ENCODE assay signal across 10 cellular contexts in genomic region chr4:153448003-153448731, GRCh38. TPM values are rescaled to one million over a fixed set of nuclear protein-coding genes. Genes with fewer than 3 reads are reported as not detected.
DNase-seq lines count a peak whose midpoint lies in the region; ATAC-seq, FAIRE-seq and TF ChIP-seq lines count a peak whose summit lies in the region.
"Had no signal": no experiment of that assay in that cellular context is flagged by ENCODE, and none has a peak within 500 bp of the region (broad histone marks: within the 10 kb centered on the region; RNA-seq: fewer than 3 reads in every experiment).

No MANE protein-coding gene starts in this region.

- H3K27ac ChIP-seq in HepG2 (ENCODE audit: extremely low read length, insufficient read depth, low read length) (no peak overlapping the region), right lobe of liver (no peak overlapping the region), hepatocyte (peak overlapping the region; percentile 85)
- H3K27ac ChIP-seq: adrenal gland had no signal

- in situ Hi-C loops in HepG2 (cut with HindIII; ENCODE audit: extremely low pct_ligation_motif_present, low pct_unique_long_range_greater_than_20kb) = no loop called here

- H2AFZ ChIP-seq in HepG2 (ENCODE audit: low read length) (no peak overlapping the region), hepatocyte (no peak overlapping the region)

- CTCF ChIA-PET in HepG2 (lab: Yijun Ruan, JAX; ENCODE audit: low intra/inter-chr PET ratio, low total read pairs) = no interaction called here

- TF ChIP-seq CTCF in HepG2 (CRISPR knock-in tag; IDR thresholded peaks at IDR 0.05) = no peak
- TF ChIP-seq CTCF in right lobe of liver (IDR thresholded peaks at IDR 0.05) = no peak
- no peak for TF ChIP-seq CTCF in hepatocyte (IDR thresholded peaks at IDR 0.05; ENCODE audit: poor library complexity)

- no peaks in the 10 kb centered on the region for H3K9me3 ChIP-seq in HepG2 (ENCODE audit: low read length)
- H3K9me3 ChIP-seq in right lobe of liver = no peaks in the 10 kb centered on the region
- H3K9me3 ChIP-seq in hepatocyte (ENCODE audit: low read depth) = no peaks in the 10 kb centered on the region
- H3K9me3 ChIP-seq: adrenal gland had no signal

- H3K9me2 ChIP-seq in hepatocyte (replicated peaks; ENCODE audit: insufficient read depth) = no peaks in the 10 kb centered on the region

- FAIRE-seq in HepG2 (lab: Jason Lieb, UNC) = no peak

- no peaks in the 10 kb centered on the region for H4K20me1 ChIP-seq in HepG2 (ENCODE audit: insufficient read depth, low read length)
- H4K20me1 ChIP-seq in hepatocyte (ENCODE audit: insufficient read depth, poor library complexity, severe bottlenecking) = no peaks in the 10 kb centered on the region

- BruUV-seq in HepG2 (replicated peaks; lab: Mats Ljungman, UMichigan) = no TSS peak

- intact Hi-C loops in HepG2 (cut with micrococcal nuclease; ENCODE audit: unreplicated experiment) (no loop called here), right lobe of liver (cut with DNase I) (no loop called here)

- no peaks in the 10 kb centered on the region for H3K27me3 ChIP-seq in HepG2 (ENCODE audit: control insufficient read depth in 1 of 2, insufficient read depth in 2 of 2, low read length in 2 of 2)
- H3K27me3 ChIP-seq in right lobe of liver = no peaks in the 10 kb centered on the region
- no peaks in the 10 kb centered on the region for H3K27me3 ChIP-seq in hepatocyte
- H3K27me3 ChIP-seq: adrenal gland had no signal

- WGBS in HepG2 (ENCODE audit: low lambda C conversion rate) = 27% methylated on average over 10 of the region's 10 CpGs
- WGBS in right lobe of liver (ENCODE audit: insufficient coverage, low coverage, low lambda C conversion rate, missing lambda C conversion rate) = 63% methylated on average over 10 of the region's 10 CpGs
- 41% methylated on average over 10 of the region's 10 CpGs for WGBS in hepatocyte (ENCODE audit: low lambda C conversion rate, missing lambda C conversion rate)

- H3K79me2 ChIP-seq in HepG2 (ENCODE audit: insufficient read depth, low read length) = no peaks in the 10 kb centered on the region
- no peaks in the 10 kb centered on the region for H3K79me2 ChIP-seq in hepatocyte

- no peak overlapping the region for H3K9ac ChIP-seq in HepG2 (ENCODE audit: insufficient read depth, low read depth, low read length)

- H3K4me2 ChIP-seq in HepG2 (ENCODE audit: low read depth, low read length) = no peak overlapping the region
- peak overlapping the region; percentile 52 for H3K4me2 ChIP-seq in hepatocyte

- DNase-seq in HepG2 (ENCODE audit: low spot score) (no peak), right lobe of liver (no peak), hepatocyte (ENCODE audit: low spot score) (peak; percentile 60), EL (no peak), DMS53 treated with DMSO at 0.1 percent for 48 hours (lab: John Stamatoyannopoulos, UW; ENCODE audit: unreplicated experiment) (no peak), SIG-M5 (lab: John Stamatoyannopoulos, UW) (no peak)
- no peak for DNase-seq in stimulated activated naive CD8-positive, alpha-beta T cell treated with anti-CD3 and anti-CD28 coated beads, Interleukin-15, Interleukin-2, amounts not matched to agents 100 U/mL and 50 U/mL, for 24 hours
- DNase-seq: activated CD4-positive, alpha-beta T cell treated with anti-CD3 and anti-CD28 coated beads for 1 hour; adrenal gland had no signal

- H3K4me1 ChIP-seq in HepG2 (ENCODE audit: insufficient read depth, low read length) (peaks cover 30% of the 10 kb centered on the region), right lobe of liver (peaks cover 0 to 8% (median 0%) of the 10 kb centered on the region in 4 donors), hepatocyte (ENCODE audit: insufficient read depth) (peaks cover 12% of the 10 kb centered on the region)
- H3K4me1 ChIP-seq: adrenal gland had no signal

- ATAC-seq in HepG2 = no peak
- ATAC-seq in right lobe of liver = no peak
- ATAC-seq in SK-N-SH treated with all-trans-retinoic acid at 6 μM for 48 hours = peak; percentile 32; the same call in 1 of the 3 replicates
- no peak for ATAC-seq in stimulated activated naive CD8-positive, alpha-beta T cell treated with anti-CD3 and anti-CD28 coated beads, Interleukin-15, Interleukin-2, amounts not matched to agents 100 U/mL and 50 U/mL, for 24 hours

- TF ChIP-seq EP300 in HepG2 (IDR thresholded peaks at IDR 0.05; ENCODE audit: low read depth in 2 of 2, low read length in 2 of 2) (no peak), HepG2 (CRISPR knock-in tag; IDR thresholded peaks at IDR 0.05; ENCODE audit: borderline replicate concordance) (no peak)

- POLR2A ChIA-PET in HepG2 (lab: Yijun Ruan, JAX) = no interaction called here

- TF ChIP-seq RAD21 in HepG2 (CRISPR knock-in tag; IDR thresholded peaks at IDR 0.05) = no peak

- H3K36me3 ChIP-seq in HepG2 (replicated peaks in 1 of 2; ENCODE audit: control insufficient read depth in 1 of 2, insufficient read depth in 2 of 2, low read length in 2 of 2) = no peaks in the 10 kb centered on the region
- H3K36me3 ChIP-seq in right lobe of liver = no peaks in the 10 kb centered on the region
- H3K36me3 ChIP-seq in hepatocyte (replicated peaks; ENCODE audit: insufficient read depth, low read depth) = no peaks in the 10 kb centered on the region
- H3K36me3 ChIP-seq: adrenal gland had no signal

- H3K4me3 ChIP-seq in HepG2 (replicated peaks in 1 of 3; ENCODE audit: insufficient read depth in 1 of 3, low read depth in 2 of 3, low read length in 3 of 3) (no peak overlapping the region), right lobe of liver (no peak overlapping the region), hepatocyte (no peak overlapping the region)
- H3K4me3 ChIP-seq: adrenal gland had no signal

- no peak for TF ChIP-seq POLR2A in HepG2 (IDR thresholded peaks at IDR 0.05; ENCODE audit: insufficient read depth in 1 of 2, low read depth in 2 of 2, low read length in 2 of 2)
- TF ChIP-seq POLR2A in right lobe of liver (IDR thresholded peaks at IDR 0.05) = no peak

TF ChIP-seq in HepG2, 621 proteins besides CTCF, POLR2A, EP300 and RAD21 (continues in another document):
- 0 out of 2 replicates have a peak, but pooled peaks have one; percentile 15 for TF ChIP-seq SIX1 (CRISPR knock-in tag; IDR thresholded peaks at IDR 0.05; ENCODE audit: borderline replicate concordance)

TF ChIP-seq in SK-N-SH treated with all-trans-retinoic acid at 6 μM for 48 hours, 23 proteins besides CTCF, POLR2A, EP300 and RAD21:
- TF ChIP-seq RARB (CRISPR knock-in tag; IDR thresholded peaks at IDR 0.05) (no peak), ZNF565 (CRISPR knock-in tag; conservative IDR thresholded peaks at IDR 0.05; ENCODE audit: low read depth) (no peak), ZFP3 (CRISPR knock-in tag; IDR thresholded peaks at IDR 0.05) (peak; percentile 50; the same call in 1 of the 2 replicates), TOX (CRISPR knock-in tag; IDR thresholded peaks at IDR 0.05; ENCODE audit: borderline replicate concordance) (no peak)

RNA-seq across cellular contexts. Expression of gene TMEM131L, which starts 18.0 kb away (rescaled TPM):
- total RNA-seq in HepG2 (2016; rRNA removed; fragmentation: Illumina TruSeq; extraction: Trizol) (2.4 and 4.5 TPM in 2 replicates), right lobe of liver (10 to 100 TPM; 13.2 to 19.6 (median 14.8) TPM), hepatocyte (8.1 and 10.5 TPM in 2 replicates)
- total RNA-seq in HepG2 (2016; cell fraction: cytosol; rRNA removed; fragmentation: Illumina TruSeq; extraction: Trizol; ENCODE audit: low read depth) = 1.2 and 1.4 TPM in 2 replicates
- total RNA-seq in HepG2 (2016; cell fraction: insoluble cytoplasmic fraction; rRNA removed; fragmentation: Illumina TruSeq; extraction: Trizol) = 2.7 and 4.5 TPM in 2 replicates
- 1.1 and 2.7 TPM in 2 replicates for total RNA-seq in HepG2 (2016; cell fraction: membrane; rRNA removed; fragmentation: Illumina TruSeq; extraction: Trizol)
- 10.8 and 10.9 TPM in 2 replicates for total RNA-seq in HepG2 (2016; cell fraction: nucleus; rRNA removed; fragmentation: Illumina TruSeq; extraction: Trizol)
- polyA plus RNA-seq in HepG2 (2011; rRNA removed) (2.2 and 2.8 TPM in 2 replicates), hepatocyte (5.8 and 6.3 TPM in 2 replicates)
- polyA plus RNA-seq in HepG2 (2011; cell fraction: cytosol; rRNA removed) = 1.3 and 2.2 TPM in 2 replicates
- polyA plus RNA-seq in HepG2 (2011; cell fraction: nucleus; rRNA removed) = 4.1 and 4.5 TPM in 2 replicates
- 2.3 and 5.2 TPM in 2 replicates for polyA plus RNA-seq in HepG2 (2012)
- polyA plus RNA-seq in HepG2 (2016; cell fraction: cytosol; fragmentation: Illumina TruSeq; extraction: Trizol; ENCODE audit: low read depth) = 0.16 and 0.25 TPM in 2 replicates
- 1.7 and 2.1 TPM in 2 replicates for polyA plus RNA-seq in HepG2 (2016; cell fraction: insoluble cytoplasmic fraction; fragmentation: Illumina TruSeq; extraction: Trizol; ENCODE audit: low read depth)
- polyA plus RNA-seq in HepG2 (2016; cell fraction: membrane; fragmentation: Illumina TruSeq; extraction: Trizol; ENCODE audit: low read depth) = 0.18 and 0.30 TPM in 2 replicates
- polyA plus RNA-seq in HepG2 (2016; cell fraction: nucleus; fragmentation: Illumina TruSeq; extraction: Trizol; ENCODE audit: insufficient read depth, low read depth) = 6.6 and 8.4 TPM in 2 replicates
- polyA minus RNA-seq in HepG2 (2011; rRNA and poly(A)+ RNA removed; ENCODE audit: low replicate concordance) = 5.2 and 8.7 TPM in 2 replicates
- 3.6 and 7.2 TPM in 2 replicates for polyA minus RNA-seq in HepG2 (2011; cell fraction: cytosol; rRNA and poly(A)+ RNA removed)
- polyA minus RNA-seq in HepG2 (2011; cell fraction: nucleus; rRNA and poly(A)+ RNA removed) = 10.8 and 14.8 TPM in 2 replicates
